1 cellular context compared by ENCODE assay signal in the genomic region with DNA sequence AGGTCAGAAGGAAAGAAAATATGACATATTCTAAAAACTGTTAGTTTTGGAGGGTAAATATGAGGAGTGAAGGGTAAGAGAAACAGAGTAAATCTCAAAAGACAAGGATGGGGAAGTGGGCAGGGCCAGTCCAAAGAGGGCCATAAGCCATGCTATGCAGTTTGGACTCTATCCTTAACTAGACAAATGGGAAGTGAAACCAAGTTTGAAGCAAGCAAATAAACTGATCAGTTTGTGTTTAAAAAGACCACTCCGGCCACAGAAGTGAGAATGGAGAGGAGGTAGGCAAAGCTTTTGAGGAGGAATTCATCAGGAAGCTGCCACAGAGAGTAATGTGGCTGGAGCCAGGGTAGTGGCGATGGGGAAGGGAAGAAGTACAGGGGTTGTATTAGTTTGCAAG.
TF ChIP-seq lines count a peak whose summit lies in the region.

No MANE protein-coding gene starts in this region.

TF ChIP-seq in GM12878, 131 proteins besides CTCF, POLR2A, EP300 and RAD21 (continued from another document):
- TF ChIP-seq, protein P1, sequence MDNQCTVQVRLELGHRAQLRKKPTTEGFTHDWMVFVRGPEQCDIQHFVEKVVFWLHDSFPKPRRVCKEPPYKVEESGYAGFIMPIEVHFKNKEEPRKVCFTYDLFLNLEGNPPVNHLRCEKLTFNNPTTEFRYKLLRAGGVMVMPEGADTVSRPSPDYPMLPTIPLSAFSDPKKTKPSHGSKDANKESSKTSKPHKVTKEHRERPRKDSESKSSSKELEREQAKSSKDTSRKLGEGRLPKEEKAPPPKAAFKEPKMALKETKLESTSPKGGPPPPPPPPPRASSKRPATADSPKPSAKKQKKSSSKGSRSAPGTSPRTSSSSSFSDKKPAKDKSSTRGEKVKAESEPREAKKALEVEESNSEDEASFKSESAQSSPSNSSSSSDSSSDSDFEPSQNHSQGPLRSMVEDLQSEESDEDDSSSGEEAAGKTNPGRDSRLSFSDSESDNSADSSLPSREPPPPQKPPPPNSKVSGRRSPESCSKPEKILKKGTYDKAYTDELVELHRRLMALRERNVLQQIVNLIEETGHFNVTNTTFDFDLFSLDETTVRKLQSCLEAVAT (IDR thresholded peaks at IDR 0.05), result no peak
- TF ChIP-seq IRF4 (IDR thresholded peaks at IDR 0.05; ENCODE audit: low read depth, low read length), result 0 out of 2 replicates have a peak, but pooled peaks have one; percentile 41
- TF ChIP-seq SPI1 (IDR thresholded peaks at IDR 0.05; ENCODE audit: borderline replicate concordance, insufficient read depth, low read depth, low read length), result peak; percentile 96
- TF ChIP-seq IKZF1 (conservative IDR thresholded peaks at IDR 0.05), result peak; percentile 71; the same call in 1 of the 2 replicates
- TF ChIP-seq RAD51 (IDR thresholded peaks at IDR 0.05), result no peak
- TF ChIP-seq DPF2 (IDR thresholded peaks at IDR 0.05), result 0 out of 2 replicates have a peak, but pooled peaks have one; percentile 48
- TF ChIP-seq MTA2 (IDR thresholded peaks at IDR 0.05; ENCODE audit: low read depth), result peak; percentile 56
TF ChIP-seq in GM12878: peak in this region for 9.
